1 cellular context compared by ENCODE assay signal in genomic region chr15:52679232-52680040, GRCh38.
TF ChIP-seq lines count a peak whose summit lies in the region.

A gene with protein sequence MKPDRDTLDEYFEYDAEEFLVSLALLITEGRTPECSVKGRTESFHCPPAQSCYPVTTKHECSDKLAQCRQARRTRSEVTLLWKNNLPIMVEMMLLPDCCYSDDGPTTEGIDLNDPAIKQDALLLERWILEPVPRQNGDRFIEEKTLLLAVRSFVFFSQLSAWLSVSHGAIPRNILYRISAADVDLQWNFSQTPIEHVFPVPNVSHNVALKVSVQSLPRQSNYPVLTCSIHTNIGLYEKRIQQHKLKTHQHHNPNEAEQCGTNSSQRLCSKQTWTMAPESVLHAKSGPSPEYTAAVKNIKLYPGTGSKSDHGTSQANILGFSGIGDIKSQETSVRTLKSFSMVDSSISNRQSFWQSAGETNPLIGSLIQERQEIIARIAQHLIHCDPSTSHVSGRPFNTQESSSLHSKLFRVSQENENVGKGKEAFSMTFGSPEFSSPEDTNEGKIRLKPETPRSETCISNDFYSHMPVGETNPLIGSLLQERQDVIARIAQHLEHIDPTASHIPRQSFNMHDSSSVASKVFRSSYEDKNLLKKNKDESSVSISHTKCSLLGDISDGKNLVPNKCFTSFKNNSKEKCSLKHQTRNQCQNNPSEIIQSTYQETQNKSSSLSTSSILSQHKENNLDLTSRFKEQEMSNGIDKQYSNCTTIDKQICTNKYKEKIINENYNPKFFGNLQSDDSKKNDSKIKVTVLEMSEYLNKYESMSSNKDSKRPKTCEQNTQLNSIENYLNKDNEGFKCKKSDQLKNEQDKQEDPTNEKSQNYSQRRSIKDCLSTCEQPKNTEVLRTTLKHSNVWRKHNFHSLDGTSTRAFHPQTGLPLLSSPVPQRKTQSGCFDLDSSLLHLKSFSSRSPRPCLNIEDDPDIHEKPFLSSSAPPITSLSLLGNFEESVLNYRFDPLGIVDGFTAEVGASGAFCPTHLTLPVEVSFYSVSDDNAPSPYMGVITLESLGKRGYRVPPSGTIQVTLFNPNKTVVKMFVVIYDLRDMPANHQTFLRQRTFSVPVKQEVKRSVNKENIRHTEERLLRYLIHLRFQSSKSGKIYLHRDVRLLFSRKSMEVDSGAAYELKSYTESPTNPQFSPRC (minus strand): TSS chr15:52679388. CDS start chr15:52678021, 1,367 bp downstream.

TF ChIP-seq in K562, 482 proteins besides CTCF, POLR2A, EP300 and RAD21 (continued from another document and continues in another):
- TF ChIP-seq, protein P1, sequence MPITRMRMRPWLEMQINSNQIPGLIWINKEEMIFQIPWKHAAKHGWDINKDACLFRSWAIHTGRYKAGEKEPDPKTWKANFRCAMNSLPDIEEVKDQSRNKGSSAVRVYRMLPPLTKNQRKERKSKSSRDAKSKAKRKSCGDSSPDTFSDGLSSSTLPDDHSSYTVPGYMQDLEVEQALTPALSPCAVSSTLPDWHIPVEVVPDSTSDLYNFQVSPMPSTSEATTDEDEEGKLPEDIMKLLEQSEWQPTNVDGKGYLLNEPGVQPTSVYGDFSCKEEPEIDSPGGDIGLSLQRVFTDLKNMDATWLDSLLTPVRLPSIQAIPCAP (CRISPR knock-in tag; IDR thresholded peaks at IDR 0.05; ENCODE audit: borderline replicate concordance), result no peak
- TF ChIP-seq NCOA2 (IDR thresholded peaks at IDR 0.05; ENCODE audit: partially characterized antibody in 2 of 2), result no peak
- peak; percentile 78 for TF ChIP-seq GATAD2A (IDR thresholded peaks at IDR 0.05)
- peak; percentile 49; the same call in 1 of the 2 replicates for TF ChIP-seq MXI1 (IDR thresholded peaks at IDR 0.05; ENCODE audit: low read depth, low read length)
- no peak for TF ChIP-seq PHF20 (IDR thresholded peaks at IDR 0.05; ENCODE audit: partially characterized antibody)
- TF ChIP-seq ZHX1 (conservative IDR thresholded peaks at IDR 0.05; ENCODE audit: low read length), result no peak
- TF ChIP-seq XRCC3 (IDR thresholded peaks at IDR 0.05), result no peak
- no peak for TF ChIP-seq ZNF449 (CRISPR knock-in tag; IDR thresholded peaks at IDR 0.05)
- TF ChIP-seq EWSR1 (IDR thresholded peaks at IDR 0.05; ENCODE audit: borderline replicate concordance, low read depth, partially characterized antibody), result no peak
- peak; percentile 90 for TF ChIP-seq GABPA (tag; conservative IDR thresholded peaks at IDR 0.05; ENCODE audit: low read depth)
- no peak for TF ChIP-seq MCM5 (IDR thresholded peaks at IDR 0.05; ENCODE audit: low read depth)
- no peak for TF ChIP-seq ZBTB7A (IDR thresholded peaks at IDR 0.05; ENCODE audit: borderline replicate concordance, control insufficient read depth, low read depth, low read length)
- no peak for TF ChIP-seq ZBTB1 (CRISPR knock-in tag; IDR thresholded peaks at IDR 0.05; ENCODE audit: borderline replicate concordance, low read depth)
- TF ChIP-seq USF2 (CRISPR knock-in tag; IDR thresholded peaks at IDR 0.05), result peak; percentile 98
- TF ChIP-seq TAF1 (IDR thresholded peaks at IDR 0.05; ENCODE audit: control insufficient read depth, extremely low read depth, insufficient read depth, low read length, severe bottlenecking), result peak; percentile 12
- TF ChIP-seq NR2F6 (CRISPR knock-in tag; IDR thresholded peaks at IDR 0.05), result no peak
- TF ChIP-seq TARDBP (IDR thresholded peaks at IDR 0.05), result no peak
- peak in 1 of 2 experiments; percentile 50; a peak in 1 of 4 replicates for TF ChIP-seq CSDE1 (IDR thresholded peaks at IDR 0.05)
- TF ChIP-seq GABPB2 (CRISPR knock-in tag; conservative IDR thresholded peaks at IDR 0.05), result no peak
- TF ChIP-seq E2F3 (CRISPR knock-in tag; IDR thresholded peaks at IDR 0.05), result no peak
- no peak for TF ChIP-seq RFX5 (IDR thresholded peaks at IDR 0.05; ENCODE audit: low read depth, low read length)
- TF ChIP-seq ZBTB8A (IDR thresholded peaks at IDR 0.05; ENCODE audit: partially characterized antibody), result no peak
- peak; percentile 75 for TF ChIP-seq VEZF1 (CRISPR knock-in tag; IDR thresholded peaks at IDR 0.05)
- TF ChIP-seq KDM5B (IDR thresholded peaks at IDR 0.05; ENCODE audit: insufficient replicate concordance, low read depth, low read length), result peak; percentile 50
- TF ChIP-seq ZNF766 (CRISPR knock-in tag; conservative IDR thresholded peaks at IDR 0.05), result no peak
- TF ChIP-seq, protein P2, sequence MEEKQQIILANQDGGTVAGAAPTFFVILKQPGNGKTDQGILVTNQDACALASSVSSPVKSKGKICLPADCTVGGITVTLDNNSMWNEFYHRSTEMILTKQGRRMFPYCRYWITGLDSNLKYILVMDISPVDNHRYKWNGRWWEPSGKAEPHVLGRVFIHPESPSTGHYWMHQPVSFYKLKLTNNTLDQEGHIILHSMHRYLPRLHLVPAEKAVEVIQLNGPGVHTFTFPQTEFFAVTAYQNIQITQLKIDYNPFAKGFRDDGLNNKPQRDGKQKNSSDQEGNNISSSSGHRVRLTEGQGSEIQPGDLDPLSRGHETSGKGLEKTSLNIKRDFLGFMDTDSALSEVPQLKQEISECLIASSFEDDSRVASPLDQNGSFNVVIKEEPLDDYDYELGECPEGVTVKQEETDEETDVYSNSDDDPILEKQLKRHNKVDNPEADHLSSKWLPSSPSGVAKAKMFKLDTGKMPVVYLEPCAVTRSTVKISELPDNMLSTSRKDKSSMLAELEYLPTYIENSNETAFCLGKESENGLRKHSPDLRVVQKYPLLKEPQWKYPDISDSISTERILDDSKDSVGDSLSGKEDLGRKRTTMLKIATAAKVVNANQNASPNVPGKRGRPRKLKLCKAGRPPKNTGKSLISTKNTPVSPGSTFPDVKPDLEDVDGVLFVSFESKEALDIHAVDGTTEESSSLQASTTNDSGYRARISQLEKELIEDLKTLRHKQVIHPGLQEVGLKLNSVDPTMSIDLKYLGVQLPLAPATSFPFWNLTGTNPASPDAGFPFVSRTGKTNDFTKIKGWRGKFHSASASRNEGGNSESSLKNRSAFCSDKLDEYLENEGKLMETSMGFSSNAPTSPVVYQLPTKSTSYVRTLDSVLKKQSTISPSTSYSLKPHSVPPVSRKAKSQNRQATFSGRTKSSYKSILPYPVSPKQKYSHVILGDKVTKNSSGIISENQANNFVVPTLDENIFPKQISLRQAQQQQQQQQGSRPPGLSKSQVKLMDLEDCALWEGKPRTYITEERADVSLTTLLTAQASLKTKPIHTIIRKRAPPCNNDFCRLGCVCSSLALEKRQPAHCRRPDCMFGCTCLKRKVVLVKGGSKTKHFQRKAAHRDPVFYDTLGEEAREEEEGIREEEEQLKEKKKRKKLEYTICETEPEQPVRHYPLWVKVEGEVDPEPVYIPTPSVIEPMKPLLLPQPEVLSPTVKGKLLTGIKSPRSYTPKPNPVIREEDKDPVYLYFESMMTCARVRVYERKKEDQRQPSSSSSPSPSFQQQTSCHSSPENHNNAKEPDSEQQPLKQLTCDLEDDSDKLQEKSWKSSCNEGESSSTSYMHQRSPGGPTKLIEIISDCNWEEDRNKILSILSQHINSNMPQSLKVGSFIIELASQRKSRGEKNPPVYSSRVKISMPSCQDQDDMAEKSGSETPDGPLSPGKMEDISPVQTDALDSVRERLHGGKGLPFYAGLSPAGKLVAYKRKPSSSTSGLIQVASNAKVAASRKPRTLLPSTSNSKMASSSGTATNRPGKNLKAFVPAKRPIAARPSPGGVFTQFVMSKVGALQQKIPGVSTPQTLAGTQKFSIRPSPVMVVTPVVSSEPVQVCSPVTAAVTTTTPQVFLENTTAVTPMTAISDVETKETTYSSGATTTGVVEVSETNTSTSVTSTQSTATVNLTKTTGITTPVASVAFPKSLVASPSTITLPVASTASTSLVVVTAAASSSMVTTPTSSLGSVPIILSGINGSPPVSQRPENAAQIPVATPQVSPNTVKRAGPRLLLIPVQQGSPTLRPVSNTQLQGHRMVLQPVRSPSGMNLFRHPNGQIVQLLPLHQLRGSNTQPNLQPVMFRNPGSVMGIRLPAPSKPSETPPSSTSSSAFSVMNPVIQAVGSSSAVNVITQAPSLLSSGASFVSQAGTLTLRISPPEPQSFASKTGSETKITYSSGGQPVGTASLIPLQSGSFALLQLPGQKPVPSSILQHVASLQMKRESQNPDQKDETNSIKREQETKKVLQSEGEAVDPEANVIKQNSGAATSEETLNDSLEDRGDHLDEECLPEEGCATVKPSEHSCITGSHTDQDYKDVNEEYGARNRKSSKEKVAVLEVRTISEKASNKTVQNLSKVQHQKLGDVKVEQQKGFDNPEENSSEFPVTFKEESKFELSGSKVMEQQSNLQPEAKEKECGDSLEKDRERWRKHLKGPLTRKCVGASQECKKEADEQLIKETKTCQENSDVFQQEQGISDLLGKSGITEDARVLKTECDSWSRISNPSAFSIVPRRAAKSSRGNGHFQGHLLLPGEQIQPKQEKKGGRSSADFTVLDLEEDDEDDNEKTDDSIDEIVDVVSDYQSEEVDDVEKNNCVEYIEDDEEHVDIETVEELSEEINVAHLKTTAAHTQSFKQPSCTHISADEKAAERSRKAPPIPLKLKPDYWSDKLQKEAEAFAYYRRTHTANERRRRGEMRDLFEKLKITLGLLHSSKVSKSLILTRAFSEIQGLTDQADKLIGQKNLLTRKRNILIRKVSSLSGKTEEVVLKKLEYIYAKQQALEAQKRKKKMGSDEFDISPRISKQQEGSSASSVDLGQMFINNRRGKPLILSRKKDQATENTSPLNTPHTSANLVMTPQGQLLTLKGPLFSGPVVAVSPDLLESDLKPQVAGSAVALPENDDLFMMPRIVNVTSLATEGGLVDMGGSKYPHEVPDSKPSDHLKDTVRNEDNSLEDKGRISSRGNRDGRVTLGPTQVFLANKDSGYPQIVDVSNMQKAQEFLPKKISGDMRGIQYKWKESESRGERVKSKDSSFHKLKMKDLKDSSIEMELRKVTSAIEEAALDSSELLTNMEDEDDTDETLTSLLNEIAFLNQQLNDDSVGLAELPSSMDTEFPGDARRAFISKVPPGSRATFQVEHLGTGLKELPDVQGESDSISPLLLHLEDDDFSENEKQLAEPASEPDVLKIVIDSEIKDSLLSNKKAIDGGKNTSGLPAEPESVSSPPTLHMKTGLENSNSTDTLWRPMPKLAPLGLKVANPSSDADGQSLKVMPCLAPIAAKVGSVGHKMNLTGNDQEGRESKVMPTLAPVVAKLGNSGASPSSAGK (IDR thresholded peaks at IDR 0.05), result no peak
- TF ChIP-seq CBFA2T2 (conservative IDR thresholded peaks at IDR 0.05), result peak; percentile 82
- TF ChIP-seq SRSF7 (optimal IDR thresholded peaks at IDR 0.05; ENCODE audit: low read depth, low read length), result no peak
- TF ChIP-seq, protein P3, sequence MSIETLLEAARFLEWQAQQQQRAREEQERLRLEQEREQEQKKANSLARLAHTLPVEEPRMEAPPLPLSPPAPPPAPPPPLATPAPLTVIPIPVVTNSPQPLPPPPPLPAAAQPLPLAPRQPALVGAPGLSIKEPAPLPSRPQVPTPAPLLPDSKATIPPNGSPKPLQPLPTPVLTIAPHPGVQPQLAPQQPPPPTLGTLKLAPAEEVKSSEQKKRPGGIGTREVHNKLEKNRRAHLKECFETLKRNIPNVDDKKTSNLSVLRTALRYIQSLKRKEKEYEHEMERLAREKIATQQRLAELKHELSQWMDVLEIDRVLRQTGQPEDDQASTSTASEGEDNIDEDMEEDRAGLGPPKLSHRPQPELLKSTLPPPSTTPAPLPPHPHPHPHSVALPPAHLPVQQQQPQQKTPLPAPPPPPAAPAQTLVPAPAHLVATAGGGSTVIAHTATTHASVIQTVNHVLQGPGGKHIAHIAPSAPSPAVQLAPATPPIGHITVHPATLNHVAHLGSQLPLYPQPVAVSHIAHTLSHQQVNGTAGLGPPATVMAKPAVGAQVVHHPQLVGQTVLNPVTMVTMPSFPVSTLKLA (conservative IDR thresholded peaks at IDR 0.05), result peak; percentile 93 to 97
- TF ChIP-seq ZBTB17 (CRISPR knock-in tag; IDR thresholded peaks at IDR 0.05), result peak; percentile 90
- no peak for TF ChIP-seq SMARCB1 (IDR thresholded peaks at IDR 0.05; ENCODE audit: insufficient read length, low read depth)
- no peak for TF ChIP-seq ESRRA (IDR thresholded peaks at IDR 0.05; ENCODE audit: borderline replicate concordance, low read depth)
